In genomic region chr2:155815851-155816250, GRCh38 we compare ENCODE assay signal across 8 cellular contexts.
A peak's percentile ranks its signal among the peaks of the same experiment; 100 is the strongest.
DNase-seq lines count a peak whose midpoint lies in the region; ATAC-seq, FAIRE-seq and TF ChIP-seq lines count a peak whose summit lies in the region.

No MANE protein-coding gene starts in this region.

- no peak overlapping the region for H3K9ac ChIP-seq in kidney (ENCODE audit: low read length in 2 of 2)

- H3K36me3 ChIP-seq in kidney (ENCODE audit: control insufficient read depth in 1 of 2, insufficient read depth in 2 of 2, low read length in 2 of 2) (no peaks in the 10 kb centered on the region), suprapubic skin (no peaks in the 10 kb centered on the region)

- ATAC-seq in GM21528 (IDR thresholded peaks at IDR 0.05; ENCODE audit: low FRiP score, unreplicated experiment) (peak; percentile 95), HG03571 (IDR thresholded peaks at IDR 0.05; ENCODE audit: unreplicated experiment) (peak; percentile 78)

- DNase-seq in SK-N-DZ (ENCODE audit: low spot score) (peak; percentile 63), kidney (no peak), suprapubic skin (ENCODE audit: low spot score in 2 of 2) (no peak)
- DNase-seq in activated T-cell treated with anti-CD3 and anti-CD28 coated beads, Interleukin-2, amount 50 U/mL, for 24 hours, result no peak
- DNase-seq in stimulated activated CD4-positive, alpha-beta T cell treated with anti-CD3 and anti-CD28 coated beads, Interleukin-4, amount 100 ng/mL, for 24 hours, result no peak

- intact Hi-C loops in kidney (cut with DNase I), result no loop called here

- no peak for FAIRE-seq in kidney (lab: Jason Lieb, UNC)

- H3K4me1 ChIP-seq in kidney (ENCODE audit: control insufficient read depth in 1 of 2, insufficient read depth in 1 of 2, low read depth in 1 of 2, low read length in 2 of 2) (no peaks in the 10 kb centered on the region), suprapubic skin (no peaks in the 10 kb centered on the region)

- no peak overlapping the region for H3K27ac ChIP-seq in kidney (ENCODE audit: low read depth in 2 of 2, low read length in 2 of 2)
- no peak overlapping the region for H3K27ac ChIP-seq in suprapubic skin

- TF ChIP-seq EP300 in suprapubic skin (IDR thresholded peaks at IDR 0.05), result no peak

- H3K27ac Mint-ChIP-seq in activated T-cell treated with anti-CD3 and anti-CD28 coated beads, Interleukin-2, amount 50 U/mL, for 24 hours, result no peak overlapping the region

- no peak for TF ChIP-seq POLR2A in suprapubic skin (IDR thresholded peaks at IDR 0.05)

- no peaks in the 10 kb centered on the region for H3K27me3 Mint-ChIP-seq in activated T-cell treated with anti-CD3 and anti-CD28 coated beads, Interleukin-2, amount 50 U/mL, for 24 hours

- H3K36me3 Mint-ChIP-seq in activated T-cell treated with anti-CD3 and anti-CD28 coated beads, Interleukin-2, amount 50 U/mL, for 24 hours (ENCODE audit: low read depth), result no peaks in the 10 kb centered on the region

- no peaks in the 10 kb centered on the region for H3K4me1 Mint-ChIP-seq in activated T-cell treated with anti-CD3 and anti-CD28 coated beads, Interleukin-2, amount 50 U/mL, for 24 hours (ENCODE audit: low read depth)

- H3K9me3 ChIP-seq in kidney (ENCODE audit: control insufficient read depth in 1 of 2, low read length in 2 of 2), result no peaks in the 10 kb centered on the region
- peaks cover 8% of the 10 kb centered on the region for H3K9me3 ChIP-seq in suprapubic skin

- H3K4me3 Mint-ChIP-seq in activated T-cell treated with anti-CD3 and anti-CD28 coated beads, Interleukin-2, amount 50 U/mL, for 24 hours, result no peak overlapping the region

- peak; percentile 67 for TF ChIP-seq CTCF in GM12874 (IDR thresholded peaks at IDR 0.05; ENCODE audit: insufficient read depth, low read depth, low read length)
- peak; percentile 15 for TF ChIP-seq CTCF in kidney (IDR thresholded peaks at IDR 0.05; ENCODE audit: borderline replicate concordance, extremely low read depth, insufficient read depth)
- TF ChIP-seq CTCF in suprapubic skin (IDR thresholded peaks at IDR 0.05), result no peak

- H3K27me3 ChIP-seq in suprapubic skin, result no peaks in the 10 kb centered on the region

- H3K9me3 Mint-ChIP-seq in activated T-cell treated with anti-CD3 and anti-CD28 coated beads, Interleukin-2, amount 50 U/mL, for 24 hours, result peaks cover 3% of the 10 kb centered on the region

- H3K4me3 ChIP-seq in kidney (ENCODE audit: low read length in 2 of 2) (no peak overlapping the region), suprapubic skin (no peak overlapping the region)

Comparison
In these comparisons a context has a peak if more than half of its experiments do, and no peak if none do; other contexts are left out.
1. CTCF ChIP-seq: peak in GM12874 (single experiment) and kidney (single experiment); none in suprapubic skin (0 of 2).